10 cellular contexts compared by ENCODE assay signal in the genomic region with DNA sequence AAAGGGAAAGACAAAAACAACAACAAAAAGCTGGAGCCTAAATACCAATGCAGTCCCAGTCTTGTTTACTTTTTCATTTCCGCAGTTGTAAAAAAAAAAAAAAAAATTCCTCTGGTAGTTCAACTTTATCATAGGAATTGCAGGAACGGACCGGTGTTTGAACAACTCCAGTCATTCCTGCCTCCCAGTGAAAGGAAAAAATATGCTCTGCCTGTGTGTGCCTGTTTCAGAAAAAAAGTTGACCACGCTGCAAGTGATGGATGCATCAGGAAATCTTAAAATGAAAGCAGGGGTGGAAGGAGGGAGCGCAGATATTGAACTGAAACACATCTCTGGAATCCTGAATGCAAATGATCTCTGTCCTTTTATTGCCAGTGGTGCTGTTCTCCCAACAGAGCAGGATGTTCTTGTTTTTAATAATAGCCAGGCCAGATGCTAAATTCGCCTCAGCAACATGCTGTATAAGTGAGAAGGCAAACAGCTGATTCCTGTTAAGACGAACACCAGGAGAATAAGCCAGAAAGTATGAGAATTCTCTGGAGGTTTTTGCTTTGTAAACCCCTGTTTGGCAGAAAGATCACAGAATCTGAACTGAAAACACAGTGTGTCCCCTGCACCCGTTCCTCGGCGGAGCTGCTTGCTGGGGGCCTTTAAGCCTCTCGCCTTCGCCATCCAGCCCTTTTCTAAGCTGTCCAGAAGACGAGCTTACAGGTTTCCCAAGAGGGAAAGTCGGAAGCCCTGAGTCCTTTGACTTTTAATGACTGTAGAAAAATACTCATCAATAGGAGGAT.
DNase-seq lines count a peak whose midpoint lies in the region; ATAC-seq, FAIRE-seq and TF ChIP-seq lines count a peak whose summit lies in the region.
"Had no signal": no experiment of that assay in that cellular context is flagged by ENCODE, and none has a peak within 500 bp of the region (broad histone marks: within the 10 kb centered on the region; RNA-seq: fewer than 3 reads in every experiment).

No MANE protein-coding gene starts in this region.

- peaks cover 17% of the 10 kb centered on the region for H3K4me1 Mint-ChIP-seq in activated CD8-positive, alpha-beta memory T cell treated with anti-CD3 and anti-CD28 coated beads, Interleukin-2, amount 10 ng/mL, durations not matched to agents 7 days and 5 days
- peaks cover 32% of the 10 kb centered on the region for H3K4me1 Mint-ChIP-seq in stimulated activated naive CD8-positive, alpha-beta T cell treated with anti-CD3 and anti-CD28 coated beads, Interleukin-15, amount 100 ng/mL, for 72 hours
- H3K4me1 Mint-ChIP-seq in immature natural killer cell, result peaks cover 4 to 22% of the 10 kb centered on the region in 2 donors
- H3K4me1 Mint-ChIP-seq: endodermal cell had no signal

- no peak for ATAC-seq in activated CD8-positive, alpha-beta memory T cell treated with anti-CD3 and anti-CD28 coated beads, Interleukin-2, amount 10 ng/mL, durations not matched to agents 7 days and 5 days
- ATAC-seq in stimulated activated naive CD8-positive, alpha-beta T cell treated with anti-CD3 and anti-CD28 coated beads, Interleukin-15, amount 100 ng/mL, for 72 hours, result no peak

- H3K27me3 Mint-ChIP-seq in activated CD8-positive, alpha-beta memory T cell treated with anti-CD3 and anti-CD28 coated beads, Interleukin-2, amount 10 ng/mL, durations not matched to agents 7 days and 5 days, result peaks cover 3% of the 10 kb centered on the region
- H3K27me3 Mint-ChIP-seq in stimulated activated naive CD8-positive, alpha-beta T cell treated with anti-CD3 and anti-CD28 coated beads, Interleukin-15, amount 100 ng/mL, for 72 hours, result no peaks in the 10 kb centered on the region
- peaks cover 0 to 3% (median 0%) of the 10 kb centered on the region in 3 donors for H3K27me3 Mint-ChIP-seq in immature natural killer cell (ENCODE audit: low read depth in 3 of 3)

- intact Hi-C loops in uterus (cut with DNase I; ENCODE audit: low total_unique reads), result no loop called here

- H3K27me3 ChIP-seq in mucosa of rectum (ENCODE audit: control insufficient read depth in 2 of 2, insufficient read depth in 2 of 2, low read length in 2 of 2) (no peaks in the 10 kb centered on the region), uterus (no peaks in the 10 kb centered on the region)

- peaks cover 2% of the 10 kb centered on the region for H3K36me3 Mint-ChIP-seq in activated CD8-positive, alpha-beta memory T cell treated with anti-CD3 and anti-CD28 coated beads, Interleukin-2, amount 10 ng/mL, durations not matched to agents 7 days and 5 days
- H3K36me3 Mint-ChIP-seq in immature natural killer cell, result peaks cover 0 to 4% (median 0%) of the 10 kb centered on the region in 3 donors

- no peak for DNase-seq in activated CD8-positive, alpha-beta memory T cell treated with anti-CD3 and anti-CD28 coated beads, Interleukin-2, amount 10 ng/mL, durations not matched to agents 7 days and 5 days
- no peak for DNase-seq in activated CD8-positive, alpha-beta memory T cell treated with anti-CD3 and anti-CD28 coated beads, Interleukin-2, amount 50 U/mL, for 4 hours
- DNase-seq in uterus, result peak in 1 of 2 donors; percentile 20
- no peak for DNase-seq in KBM-7
- no peak for DNase-seq in stimulated activated naive CD8-positive, alpha-beta T cell treated with anti-CD3 and anti-CD28 coated beads, Interleukin-15, amount 100 ng/mL, for 72 hours
- DNase-seq in immature natural killer cell, result no peak
- DNase-seq: endodermal cell, NCI-H1048 had no signal

- H3K27ac Mint-ChIP-seq in activated CD8-positive, alpha-beta memory T cell treated with anti-CD3 and anti-CD28 coated beads, Interleukin-2, amount 10 ng/mL, durations not matched to agents 7 days and 5 days, result peak overlapping the region; percentile 20
- no peak overlapping the region for H3K27ac Mint-ChIP-seq in stimulated activated naive CD8-positive, alpha-beta T cell treated with anti-CD3 and anti-CD28 coated beads, Interleukin-15, amount 100 ng/mL, for 72 hours
- H3K27ac Mint-ChIP-seq in immature natural killer cell, result no peak overlapping the region
- H3K27ac Mint-ChIP-seq: endodermal cell had no signal

- H3K27ac ChIP-seq in mucosa of rectum (ENCODE audit: low read depth in 2 of 2, low read length in 2 of 2) (peak overlapping the region; percentile 26 to 38), uterus (peak overlapping the region; percentile 71 to 77)

- H3K9me3 ChIP-seq in mucosa of rectum (ENCODE audit: control insufficient read depth in 2 of 2, low read length in 2 of 2) (no peaks in the 10 kb centered on the region), uterus (no peaks in the 10 kb centered on the region)

- no peak overlapping the region for H3K4me3 Mint-ChIP-seq in activated CD8-positive, alpha-beta memory T cell treated with anti-CD3 and anti-CD28 coated beads, Interleukin-2, amount 10 ng/mL, durations not matched to agents 7 days and 5 days
- no peak overlapping the region for H3K4me3 Mint-ChIP-seq in stimulated activated naive CD8-positive, alpha-beta T cell treated with anti-CD3 and anti-CD28 coated beads, Interleukin-15, amount 100 ng/mL, for 72 hours
- H3K4me3 Mint-ChIP-seq in immature natural killer cell, result no peak overlapping the region
- H3K4me3 Mint-ChIP-seq: endodermal cell had no signal

- no peak for TF ChIP-seq POLR2A in uterus (IDR thresholded peaks at IDR 0.05)

- H3K4me1 ChIP-seq in mucosa of rectum (ENCODE audit: control insufficient read depth in 2 of 2, insufficient read depth in 2 of 2, low read length in 2 of 2) (peaks cover 10 to 13% of the 10 kb centered on the region in 2 donors), uterus (peaks cover 0 to 7% of the 10 kb centered on the region in 2 donors)

- in situ Hi-C loops in KBM-7 (cut with MboI; ENCODE audit: low pct_unique_long_range_greater_than_20kb, low sequenced_read_pairs), result no loop called here

- no peak overlapping the region for H3K9ac ChIP-seq in mucosa of rectum (ENCODE audit: low read depth in 1 of 2, low read length in 2 of 2)

- TF ChIP-seq CTCF in uterus (IDR thresholded peaks at IDR 0.05), result no peak

- H3K9me3 Mint-ChIP-seq in activated CD8-positive, alpha-beta memory T cell treated with anti-CD3 and anti-CD28 coated beads, Interleukin-2, amount 10 ng/mL, durations not matched to agents 7 days and 5 days (ENCODE audit: low read depth), result peaks cover 2% of the 10 kb centered on the region
- peaks cover 0 to 6% of the 10 kb centered on the region in 2 donors for H3K9me3 Mint-ChIP-seq in stimulated activated naive CD8-positive, alpha-beta T cell treated with anti-CD3 and anti-CD28 coated beads, Interleukin-15, amount 100 ng/mL, for 72 hours
- no peaks in the 10 kb centered on the region for H3K9me3 Mint-ChIP-seq in immature natural killer cell
- H3K9me3 Mint-ChIP-seq: endodermal cell had no signal

- peak overlapping the region in 1 of 2 donors; percentile 33 for H3K4me3 ChIP-seq in mucosa of rectum (ENCODE audit: low read length in 2 of 2)
- H3K4me3 ChIP-seq in uterus, result peak overlapping the region; percentile 2 to 20

- CTCF ChIA-PET in activated CD8-positive, alpha-beta memory T cell treated with anti-CD3 and anti-CD28 coated beads, Interleukin-2, amount 10 ng/mL, durations not matched to agents 7 days and 5 days (lab: Charles Lee), result interaction anchor here (0.6 kb wide), 1 partner anchor 11 kb away, joined by 3 read pairs; no protein-coding TSS in a partner anchor

- peak; percentile 93 for FAIRE-seq in endometrium (lab: Jason Lieb, UNC)

- H3K36me3 ChIP-seq in mucosa of rectum (ENCODE audit: control insufficient read depth in 2 of 2, insufficient read depth in 2 of 2, low read length in 2 of 2), result no peaks in the 10 kb centered on the region
- H3K36me3 ChIP-seq in uterus, result no peaks in the 10 kb centered on the region
